1 cellular context compared by ENCODE assay signal in the genomic region with DNA sequence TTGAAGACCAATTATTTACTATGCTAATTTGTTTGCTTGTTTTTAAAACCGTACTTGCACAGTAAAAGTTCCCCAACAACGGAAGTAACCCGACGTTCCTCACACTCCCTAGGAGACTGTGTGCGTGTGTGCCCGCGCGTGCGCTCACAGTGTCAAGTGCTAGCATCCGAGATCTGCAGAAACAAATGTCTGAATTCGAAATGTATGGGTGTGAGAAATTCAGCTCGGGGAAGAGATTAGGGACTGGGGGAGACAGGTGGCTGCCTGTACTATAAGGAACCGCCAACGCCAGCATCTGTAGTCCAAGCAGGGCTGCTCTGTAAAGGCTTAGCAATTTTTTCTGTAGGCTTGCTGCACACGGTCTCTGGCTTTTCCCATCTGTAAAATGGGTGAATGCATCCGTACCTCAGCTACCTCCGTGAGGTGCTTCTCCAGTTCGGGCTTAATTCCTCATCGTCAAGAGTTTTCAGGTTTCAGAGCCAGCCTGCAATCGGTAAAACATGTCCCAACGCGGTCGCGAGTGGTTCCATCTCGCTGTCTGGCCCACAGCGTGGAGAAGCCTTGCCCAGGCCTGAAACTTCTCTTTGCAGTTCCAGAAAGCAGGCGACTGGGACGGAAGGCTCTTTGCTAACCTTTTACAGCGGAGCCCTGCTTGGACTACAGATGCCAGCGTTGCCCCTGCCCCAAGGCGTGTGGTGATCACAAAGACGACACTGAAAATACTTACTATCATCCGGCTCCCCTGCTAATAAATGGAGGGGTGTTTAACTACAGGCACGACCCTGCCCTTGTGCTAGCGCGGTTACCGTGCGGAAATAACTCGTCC.
TF ChIP-seq lines count a peak whose summit lies in the region.

No MANE protein-coding gene starts in this region.

TF ChIP-seq in SK-N-SH treated with all-trans-retinoic acid at 6 μM for 48 hours, 23 proteins besides CTCF, POLR2A, EP300 and RAD21 (continued from another document):
- TF ChIP-seq, protein P1, sequence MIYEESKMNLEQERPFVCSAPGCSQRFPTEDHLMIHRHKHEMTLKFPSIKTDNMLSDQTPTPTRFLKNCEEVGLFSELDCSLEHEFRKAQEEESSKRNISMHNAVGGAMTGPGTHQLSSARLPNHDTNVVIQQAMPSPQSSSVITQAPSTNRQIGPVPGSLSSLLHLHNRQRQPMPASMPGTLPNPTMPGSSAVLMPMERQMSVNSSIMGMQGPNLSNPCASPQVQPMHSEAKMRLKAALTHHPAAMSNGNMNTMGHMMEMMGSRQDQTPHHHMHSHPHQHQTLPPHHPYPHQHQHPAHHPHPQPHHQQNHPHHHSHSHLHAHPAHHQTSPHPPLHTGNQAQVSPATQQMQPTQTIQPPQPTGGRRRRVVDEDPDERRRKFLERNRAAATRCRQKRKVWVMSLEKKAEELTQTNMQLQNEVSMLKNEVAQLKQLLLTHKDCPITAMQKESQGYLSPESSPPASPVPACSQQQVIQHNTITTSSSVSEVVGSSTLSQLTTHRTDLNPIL (CRISPR knock-in tag; IDR thresholded peaks at IDR 0.05; ENCODE audit: low read depth): no peak
- TF ChIP-seq TOX (CRISPR knock-in tag; IDR thresholded peaks at IDR 0.05; ENCODE audit: borderline replicate concordance) (no peak), ZFP30 (CRISPR knock-in tag; IDR thresholded peaks at IDR 0.05) (no peak), OSR1 (CRISPR knock-in tag; IDR thresholded peaks at IDR 0.05) (no peak), TCF4 (CRISPR knock-in tag; IDR thresholded peaks at IDR 0.05; ENCODE audit: borderline replicate concordance) (no peak), BACH2 (CRISPR knock-in tag; IDR thresholded peaks at IDR 0.05; ENCODE audit: borderline replicate concordance) (no peak), GLIS3 (CRISPR knock-in tag; IDR thresholded peaks at IDR 0.05) (no peak)
- TF ChIP-seq, protein P2, sequence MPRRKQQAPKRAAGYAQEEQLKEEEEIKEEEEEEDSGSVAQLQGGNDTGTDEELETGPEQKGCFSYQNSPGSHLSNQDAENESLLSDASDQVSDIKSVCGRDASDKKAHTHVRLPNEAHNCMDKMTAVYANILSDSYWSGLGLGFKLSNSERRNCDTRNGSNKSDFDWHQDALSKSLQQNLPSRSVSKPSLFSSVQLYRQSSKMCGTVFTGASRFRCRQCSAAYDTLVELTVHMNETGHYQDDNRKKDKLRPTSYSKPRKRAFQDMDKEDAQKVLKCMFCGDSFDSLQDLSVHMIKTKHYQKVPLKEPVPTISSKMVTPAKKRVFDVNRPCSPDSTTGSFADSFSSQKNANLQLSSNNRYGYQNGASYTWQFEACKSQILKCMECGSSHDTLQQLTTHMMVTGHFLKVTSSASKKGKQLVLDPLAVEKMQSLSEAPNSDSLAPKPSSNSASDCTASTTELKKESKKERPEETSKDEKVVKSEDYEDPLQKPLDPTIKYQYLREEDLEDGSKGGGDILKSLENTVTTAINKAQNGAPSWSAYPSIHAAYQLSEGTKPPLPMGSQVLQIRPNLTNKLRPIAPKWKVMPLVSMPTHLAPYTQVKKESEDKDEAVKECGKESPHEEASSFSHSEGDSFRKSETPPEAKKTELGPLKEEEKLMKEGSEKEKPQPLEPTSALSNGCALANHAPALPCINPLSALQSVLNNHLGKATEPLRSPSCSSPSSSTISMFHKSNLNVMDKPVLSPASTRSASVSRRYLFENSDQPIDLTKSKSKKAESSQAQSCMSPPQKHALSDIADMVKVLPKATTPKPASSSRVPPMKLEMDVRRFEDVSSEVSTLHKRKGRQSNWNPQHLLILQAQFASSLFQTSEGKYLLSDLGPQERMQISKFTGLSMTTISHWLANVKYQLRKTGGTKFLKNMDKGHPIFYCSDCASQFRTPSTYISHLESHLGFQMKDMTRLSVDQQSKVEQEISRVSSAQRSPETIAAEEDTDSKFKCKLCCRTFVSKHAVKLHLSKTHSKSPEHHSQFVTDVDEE (CRISPR knock-in tag; IDR thresholded peaks at IDR 0.05): no peak
- TF ChIP-seq, protein P3, sequence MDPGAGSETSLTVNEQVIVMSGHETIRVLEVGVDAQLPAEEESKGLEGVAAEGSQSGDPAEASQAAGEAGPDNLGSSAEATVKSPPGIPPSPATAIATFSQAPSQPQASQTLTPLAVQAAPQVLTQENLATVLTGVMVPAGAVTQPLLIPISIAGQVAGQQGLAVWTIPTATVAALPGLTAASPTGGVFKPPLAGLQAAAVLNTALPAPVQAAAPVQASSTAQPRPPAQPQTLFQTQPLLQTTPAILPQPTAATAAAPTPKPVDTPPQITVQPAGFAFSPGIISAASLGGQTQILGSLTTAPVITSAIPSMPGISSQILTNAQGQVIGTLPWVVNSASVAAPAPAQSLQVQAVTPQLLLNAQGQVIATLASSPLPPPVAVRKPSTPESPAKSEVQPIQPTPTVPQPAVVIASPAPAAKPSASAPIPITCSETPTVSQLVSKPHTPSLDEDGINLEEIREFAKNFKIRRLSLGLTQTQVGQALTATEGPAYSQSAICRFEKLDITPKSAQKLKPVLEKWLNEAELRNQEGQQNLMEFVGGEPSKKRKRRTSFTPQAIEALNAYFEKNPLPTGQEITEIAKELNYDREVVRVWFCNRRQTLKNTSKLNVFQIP (CRISPR knock-in tag; IDR thresholded peaks at IDR 0.05; ENCODE audit: borderline replicate concordance, low read depth): no peak
- TF ChIP-seq, protein P4, sequence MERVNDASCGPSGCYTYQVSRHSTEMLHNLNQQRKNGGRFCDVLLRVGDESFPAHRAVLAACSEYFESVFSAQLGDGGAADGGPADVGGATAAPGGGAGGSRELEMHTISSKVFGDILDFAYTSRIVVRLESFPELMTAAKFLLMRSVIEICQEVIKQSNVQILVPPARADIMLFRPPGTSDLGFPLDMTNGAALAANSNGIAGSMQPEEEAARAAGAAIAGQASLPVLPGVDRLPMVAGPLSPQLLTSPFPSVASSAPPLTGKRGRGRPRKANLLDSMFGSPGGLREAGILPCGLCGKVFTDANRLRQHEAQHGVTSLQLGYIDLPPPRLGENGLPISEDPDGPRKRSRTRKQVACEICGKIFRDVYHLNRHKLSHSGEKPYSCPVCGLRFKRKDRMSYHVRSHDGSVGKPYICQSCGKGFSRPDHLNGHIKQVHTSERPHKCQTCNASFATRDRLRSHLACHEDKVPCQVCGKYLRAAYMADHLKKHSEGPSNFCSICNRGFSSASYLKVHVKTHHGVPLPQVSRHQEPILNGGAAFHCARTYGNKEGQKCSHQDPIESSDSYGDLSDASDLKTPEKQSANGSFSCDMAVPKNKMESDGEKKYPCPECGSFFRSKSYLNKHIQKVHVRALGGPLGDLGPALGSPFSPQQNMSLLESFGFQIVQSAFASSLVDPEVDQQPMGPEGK (CRISPR knock-in tag; IDR thresholded peaks at IDR 0.05; ENCODE audit: borderline replicate concordance): no peak
